23 cellular contexts compared by ENCODE assay signal in genomic region chr21:40793057-40793456, GRCh38. TPM values are rescaled to one million over a fixed set of nuclear protein-coding genes. Genes with fewer than 3 reads are reported as not detected.
DNase-seq lines count a peak whose midpoint lies in the region; ATAC-seq and TF ChIP-seq lines count a peak whose summit lies in the region.
"Had no signal": no experiment of that assay in that cellular context is flagged by ENCODE, and none has a peak within 500 bp of the region (broad histone marks: within the 10 kb centered on the region; RNA-seq: fewer than 3 reads in every experiment).

No MANE protein-coding gene starts in this region.

- H3K4me1 ChIP-seq in CD8-positive, alpha-beta T cell (ENCODE audit: insufficient read depth, low read length), result no peaks in the 10 kb centered on the region
- H3K4me1 ChIP-seq: sigmoid colon had no signal

- peaks cover 8% of the 10 kb centered on the region for H3K9me3 Mint-ChIP-seq in CD8-positive, alpha-beta T cell

- no peaks in the 10 kb centered on the region for H3K27me3 ChIP-seq in CD8-positive, alpha-beta T cell (ENCODE audit: insufficient read depth, low read length)
- H3K27me3 ChIP-seq: sigmoid colon, thyroid gland had no signal

- H3K4me3 ChIP-seq in astrocyte of the cerebellum (ENCODE audit: low read depth, low read length), result no peak overlapping the region
- no peak overlapping the region for H3K4me3 ChIP-seq in CD8-positive, alpha-beta T cell (ENCODE audit: low read depth, low read length)
- H3K4me3 ChIP-seq: coronary artery, sigmoid colon, thyroid gland had no signal

- CTCF ChIA-PET in CD8-positive, alpha-beta T cell (lab: Charles Lee), result no interaction called here

- H3K27ac ChIP-seq in CD8-positive, alpha-beta T cell (ENCODE audit: low read depth, low read length), result no peak overlapping the region
- H3K27ac ChIP-seq: coronary artery, RWPE1, sigmoid colon, thyroid gland had no signal

- H3K9me3 ChIP-seq in CD8-positive, alpha-beta T cell (ENCODE audit: low read length), result no peaks in the 10 kb centered on the region
- H3K9me3 ChIP-seq: thyroid gland had no signal

- H3K36me3 ChIP-seq in CD8-positive, alpha-beta T cell (ENCODE audit: insufficient read depth, low read length), result no peaks in the 10 kb centered on the region
- H3K36me3 ChIP-seq: sigmoid colon, thyroid gland had no signal

- ATAC-seq in HG03378 (IDR thresholded peaks at IDR 0.05; ENCODE audit: unreplicated experiment) (no peak), GM21515 (IDR thresholded peaks at IDR 0.05; ENCODE audit: unreplicated experiment) (no peak)
- ATAC-seq in CD8-positive, alpha-beta T cell, result no peak
- ATAC-seq: activated CD8-positive, alpha-beta T cell treated with anti-CD3 and anti-CD28 coated beads, Interleukin-2, amount 10 ng/mL, durations not matched to agents 7 days and 5 days; esophagus mucosa; stimulated activated naive CD8-positive, alpha-beta T cell treated with anti-CD3 and anti-CD28 coated beads, Interleukin-15, amount 100 ng/mL, for 72 hours had no signal

- POLR2A ChIA-PET in CD8-positive, alpha-beta T cell (lab: Charles Lee), result no interaction called here

- intact Hi-C loops in CD8-positive, alpha-beta T cell (cut with DNase I, micrococcal nuclease), result no loop called here

- peak; percentile 63 for DNase-seq in EH (ENCODE audit: low read depth)
- peak; percentile 76 for DNase-seq in NCI-H1092 treated with DMSO at 0.1 percent for 48 hours (lab: John Stamatoyannopoulos, UW)
- peak; percentile 53 for DNase-seq in astrocyte of the cerebellum (ENCODE audit: low read depth)
- DNase-seq in medulla oblongata (ENCODE audit: extremely low spot score), result peak; percentile 36
- no peak for DNase-seq in CD8-positive, alpha-beta T cell
- DNase-seq: activated CD8-positive, alpha-beta T cell treated with anti-CD3 and anti-CD28 coated beads, Interleukin-2, amount 10 ng/mL, durations not matched to agents 7 days and 5 days; activated T-cell treated with anti-CD3 and anti-CD28 coated beads, Interleukin-2, amount 50 U/mL, for 1 hour; CD4-positive, alpha-beta T cell; GOT3; Karpas-422; NCI-H2107; NCI-H526; sigmoid colon; stimulated activated naive CD8-positive, alpha-beta T cell treated with anti-CD3 and anti-CD28 coated beads, Interleukin-15, amount 100 ng/mL, for 72 hours; thyroid gland had no signal

- H3K4me1 Mint-ChIP-seq in CD8-positive, alpha-beta T cell (ENCODE audit: low read depth), result no peaks in the 10 kb centered on the region
- H3K4me1 Mint-ChIP-seq: stimulated activated naive CD8-positive, alpha-beta T cell treated with anti-CD3 and anti-CD28 coated beads, Interleukin-15, amount 100 ng/mL, for 72 hours had no signal

- in situ Hi-C loops in astrocyte of the cerebellum (cut with HindIII; ENCODE audit: low sequenced_read_pairs), result no loop called here

- H3K4me3 Mint-ChIP-seq in CD8-positive, alpha-beta T cell, result no peak overlapping the region
- H3K4me3 Mint-ChIP-seq: activated CD8-positive, alpha-beta T cell treated with anti-CD3 and anti-CD28 coated beads, Interleukin-2, amount 10 ng/mL, durations not matched to agents 7 days and 5 days; CD4-positive, alpha-beta T cell; stimulated activated naive CD8-positive, alpha-beta T cell treated with anti-CD3 and anti-CD28 coated beads, Interleukin-15, amount 100 ng/mL, for 72 hours; T-helper 1 cell treated with Interleukin-12 subunit alpha and Interleukin-12 subunit beta and Interleukin-4 antibody, amounts not matched to agents 30 μg/mL and 1 μg/mL, for 36 hours had no signal

- H3K27me3 Mint-ChIP-seq in CD8-positive, alpha-beta T cell (ENCODE audit: low read depth), result no peaks in the 10 kb centered on the region
- H3K27me3 Mint-ChIP-seq: stimulated activated naive CD8-positive, alpha-beta T cell treated with anti-CD3 and anti-CD28 coated beads, Interleukin-15, amount 100 ng/mL, for 72 hours had no signal

- no peak overlapping the region for H3K27ac Mint-ChIP-seq in CD8-positive, alpha-beta T cell
- H3K27ac Mint-ChIP-seq: activated CD8-positive, alpha-beta T cell treated with anti-CD3 and anti-CD28 coated beads, Interleukin-2, amount 10 ng/mL, durations not matched to agents 7 days and 5 days; CD4-positive, alpha-beta T cell; T-helper 1 cell treated with Interleukin-12 subunit alpha and Interleukin-12 subunit beta and Interleukin-4 antibody, amounts not matched to agents 30 μg/mL and 1 μg/mL, for 36 hours had no signal

- TF ChIP-seq CTCF in astrocyte of the cerebellum (IDR thresholded peaks at IDR 0.05; ENCODE audit: low read depth, low read length, missing control alignments), result no peak
- TF ChIP-seq CTCF in CD8-positive, alpha-beta T cell (IDR thresholded peaks at IDR 0.05), result no peak

- no peaks in the 10 kb centered on the region for H3K36me3 Mint-ChIP-seq in CD8-positive, alpha-beta T cell

RNA-seq across cellular contexts. Expression of gene DSCAM, which starts 53.9 kb away (rescaled TPM):
- total RNA-seq in CD8-positive, alpha-beta T cell, result not detected
- total RNA-seq: activated CD8-positive, alpha-beta T cell treated with anti-CD3 and anti-CD28 coated beads, Interleukin-2, amount 10 ng/mL, durations not matched to agents 7 days and 5 days; CD4-positive, alpha-beta T cell; esophagus mucosa; glomerular endothelial cell; lung microvascular endothelial cell had no signal

Comparison
In these comparisons a context has a peak if more than half of its experiments do, and no peak if none do; other contexts are left out.
1. DNase-seq: peak in EH (single experiment), NCI-H1092 treated with DMSO at 0.1 percent for 48 hours (single experiment), astrocyte of the cerebellum (single experiment) and medulla oblongata (single experiment); none in CD8-positive, alpha-beta T cell (0 of 7).